In genomic region chr9:136525207-136525606, GRCh38 we compare ENCODE assay signal across 16 cellular contexts. TPM values are rescaled to one million over a fixed set of nuclear protein-coding genes. Genes with fewer than 3 reads are reported as not detected.
DNase-seq lines count a peak whose midpoint lies in the region; ATAC-seq lines count a peak whose summit lies in the region.
"Had no signal": no experiment of that assay in that cellular context is flagged by ENCODE, and none has a peak within 500 bp of the region (broad histone marks: within the 10 kb centered on the region; RNA-seq: fewer than 3 reads in every experiment).

No MANE protein-coding gene starts in this region.

- no peak overlapping the region for H3K27ac Mint-ChIP-seq in effector memory CD8-positive, alpha-beta T cell
- H3K27ac Mint-ChIP-seq in activated CD4-positive, alpha-beta T cell treated with anti-CD3 and anti-CD28 coated beads for 36 hours = no peak overlapping the region

- H3K9me3 ChIP-seq in mucosa of rectum (ENCODE audit: control insufficient read depth in 2 of 2, low read length in 2 of 2) = no peaks in the 10 kb centered on the region
- H3K9me3 ChIP-seq: ascending aorta, BE2C had no signal

- H3K4me1 Mint-ChIP-seq in effector memory CD8-positive, alpha-beta T cell (ENCODE audit: low read depth in 2 of 2) = peaks cover 7% of the 10 kb centered on the region in 2 donors
- H3K4me1 Mint-ChIP-seq in activated CD4-positive, alpha-beta T cell treated with anti-CD3 and anti-CD28 coated beads for 36 hours = peaks cover 7% of the 10 kb centered on the region

- no peaks in the 10 kb centered on the region for H3K27me3 ChIP-seq in mucosa of rectum (ENCODE audit: control insufficient read depth in 2 of 2, insufficient read depth in 2 of 2, low read length in 2 of 2)
- H3K27me3 ChIP-seq: ascending aorta had no signal

- CTCF ChIA-PET in activated CD4-positive, alpha-beta T cell treated with anti-CD3 and anti-CD28 coated beads for 36 hours (lab: Charles Lee) = no interaction called here

- H3K4me3 ChIP-seq in mucosa of rectum (ENCODE audit: low read length in 2 of 2) = no peak overlapping the region

- no peaks in the 10 kb centered on the region for H3K27me3 Mint-ChIP-seq in effector memory CD8-positive, alpha-beta T cell
- H3K27me3 Mint-ChIP-seq in activated CD4-positive, alpha-beta T cell treated with anti-CD3 and anti-CD28 coated beads for 36 hours = no peaks in the 10 kb centered on the region

- H3K27ac ChIP-seq in cingulate gyrus (ENCODE audit: low read depth, low read length) (peak overlapping the region; percentile 94), mucosa of rectum (ENCODE audit: low read depth in 2 of 2, low read length in 2 of 2) (peak overlapping the region; percentile 89 to 94), temporal lobe (ENCODE audit: low read depth, low read length) (peak overlapping the region; percentile 83)
- H3K27ac ChIP-seq: 22Rv1, ascending aorta had no signal

- intact Hi-C loops in activated CD4-positive, alpha-beta T cell treated with anti-CD3 and anti-CD28 coated beads for 36 hours (cut with DNase I, micrococcal nuclease) = no loop called here

- no peak overlapping the region for H3K4me3 Mint-ChIP-seq in effector memory CD8-positive, alpha-beta T cell
- no peak overlapping the region for H3K4me3 Mint-ChIP-seq in activated CD4-positive, alpha-beta T cell treated with anti-CD3 and anti-CD28 coated beads for 36 hours

- H3K9ac ChIP-seq in mucosa of rectum (ENCODE audit: low read depth in 1 of 2, low read length in 2 of 2) = peak overlapping the region in 1 of 2 donors; percentile 72

- peaks cover 32% of the 10 kb centered on the region for H3K36me3 Mint-ChIP-seq in effector memory CD8-positive, alpha-beta T cell (ENCODE audit: insufficient read depth)
- H3K36me3 Mint-ChIP-seq in activated CD4-positive, alpha-beta T cell treated with anti-CD3 and anti-CD28 coated beads for 36 hours (ENCODE audit: low read depth) = no peaks in the 10 kb centered on the region

- POLR2A ChIA-PET in activated CD4-positive, alpha-beta T cell treated with anti-CD3 and anti-CD28 coated beads for 36 hours (lab: Charles Lee) = no interaction called here

- DNase-seq in DMS 273 (lab: John Stamatoyannopoulos, UW; ENCODE audit: unreplicated experiment) (peak; percentile 64), DMS 273 treated with DMSO at 0.1 percent for 48 hours (lab: John Stamatoyannopoulos, UW) (no peak), NCI-H1105 treated with DMSO at 0.1 percent for 48 hours (lab: John Stamatoyannopoulos, UW) (no peak)
- DNase-seq in effector memory CD8-positive, alpha-beta T cell = no peak
- no peak for DNase-seq in activated CD4-positive, alpha-beta T cell treated with anti-CD3 and anti-CD28 coated beads for 36 hours
- DNase-seq: activated CD4-positive, alpha-beta T cell treated with anti-CD3 and anti-CD28 coated beads, Interleukin-2, amount 50 U/mL, for 4 hours; activated naive CD4-positive, alpha-beta T cell; BE2C; NCI-H1694 treated with DMSO at 0.1 percent for 48 hours; NCI-H226; stimulated activated CD4-positive, alpha-beta T cell treated with anti-CD3 and anti-CD28 coated beads, Interleukin-2, amount 100 ng/mL, for 48 hours had no signal

- ATAC-seq in effector memory CD8-positive, alpha-beta T cell (replicated peaks) = no peak
- ATAC-seq in activated CD4-positive, alpha-beta T cell treated with anti-CD3 and anti-CD28 coated beads for 36 hours = no peak

- peaks cover 0 to 5% of the 10 kb centered on the region in 2 donors for H3K36me3 ChIP-seq in mucosa of rectum (ENCODE audit: control insufficient read depth in 2 of 2, insufficient read depth in 2 of 2, low read length in 2 of 2)
- H3K36me3 ChIP-seq: BE2C had no signal

- peaks cover 76 to 86% of the 10 kb centered on the region in 2 donors for H3K4me1 ChIP-seq in mucosa of rectum (ENCODE audit: control insufficient read depth in 2 of 2, insufficient read depth in 2 of 2, low read length in 2 of 2)
- H3K4me1 ChIP-seq: BE2C had no signal

- no peaks in the 10 kb centered on the region for H3K9me3 Mint-ChIP-seq in effector memory CD8-positive, alpha-beta T cell
- no peaks in the 10 kb centered on the region for H3K9me3 Mint-ChIP-seq in activated CD4-positive, alpha-beta T cell treated with anti-CD3 and anti-CD28 coated beads for 36 hours (ENCODE audit: low read depth)

RNA-seq across cellular contexts. Expression of gene NOTCH1, which starts 20.6 kb away (rescaled TPM):
- 29.0 TPM for total RNA-seq in temporal lobe
- total RNA-seq in activated CD4-positive, alpha-beta T cell treated with anti-CD3 and anti-CD28 coated beads for 36 hours = 10 to 100 TPM; 70.0 to 79.4 TPM

RNA-seq across cellular contexts. Expression of gene SEC16A, which starts 42.4 kb away (rescaled TPM):
- 20.7 TPM for total RNA-seq in temporal lobe
- 10 to 100 TPM; 62.7 TPM for total RNA-seq in activated CD4-positive, alpha-beta T cell treated with anti-CD3 and anti-CD28 coated beads for 36 hours
